ENCODE assay signal across 21 cellular contexts in the genomic region with DNA sequence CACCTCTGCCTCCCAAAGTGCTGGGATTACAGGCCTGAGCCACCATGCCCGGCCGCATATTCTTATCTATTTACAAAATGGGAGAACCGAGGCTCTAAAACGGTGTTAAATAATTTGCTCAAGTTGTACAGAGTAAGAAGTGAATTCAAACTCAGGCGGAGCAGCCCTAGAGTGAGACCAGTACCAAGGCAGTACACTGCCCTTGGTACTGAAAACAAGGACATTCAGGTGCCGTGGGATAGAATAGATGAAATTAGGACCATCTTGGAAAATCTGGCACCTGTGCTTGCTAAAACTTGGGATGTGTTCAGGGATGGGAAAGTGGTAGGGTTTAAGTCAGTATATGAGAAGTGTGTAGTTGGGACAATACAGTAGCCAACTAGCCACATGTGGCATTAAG.
"Had no signal": no experiment of that assay in that cellular context is flagged by ENCODE, and none has a peak within 500 bp of the region (broad histone marks: within the 10 kb centered on the region; RNA-seq: fewer than 3 reads in every experiment).

No MANE protein-coding gene starts in this region.

- DNase-seq: cortex of kidney; effector memory CD8-positive, alpha-beta T cell; kidney; left cardiac atrium; left lung; mesendoderm; midbrain; naive thymus-derived CD4-positive, alpha-beta T cell; stimulated activated CD4-positive, alpha-beta T cell treated with anti-CD3 and anti-CD28 coated beads, Interleukin-12 subunit alpha, Interleukin-12 subunit beta, amount 100 ng/mL, for 4 hours; stimulated activated CD4-positive, alpha-beta T cell treated with anti-CD3 and anti-CD28 coated beads, Interleukin-1b, Interleukin-23, amount 100 ng/mL, for 48 hours; stimulated activated CD4-positive, alpha-beta T cell treated with anti-CD3 and anti-CD28 coated beads, Interleukin-4, amount 100 ng/mL, for 1 hour; stimulated activated CD8-positive, alpha-beta memory T cell treated with anti-CD3 and anti-CD28 coated beads, Interleukin-4, amount 100 ng/mL, for 48 hours; stimulated activated naive CD4-positive, alpha-beta T cell; stimulated activated naive CD8-positive, alpha-beta T cell treated with anti-CD3 and anti-CD28 coated beads, Interleukin-15, amount 100 ng/mL, for 72 hours; trophoblast cell had no signal

- H3K27ac ChIP-seq: left lung, neural progenitor cell, parathyroid adenoma, suprapubic skin, vagina had no signal

- H3K27me3 ChIP-seq: left lung, neural progenitor cell, suprapubic skin, vagina had no signal

- H3K4me1 ChIP-seq: left lung, neural progenitor cell, parathyroid adenoma had no signal

- H3K36me3 ChIP-seq: left lung, neural progenitor cell, suprapubic skin, vagina had no signal

- H3K79me2 ChIP-seq: parathyroid adenoma had no signal

- H3K4me2 ChIP-seq: neural progenitor cell, smooth muscle cell had no signal

- ATAC-seq: effector memory CD8-positive, alpha-beta T cell; left cardiac atrium; left lung; naive thymus-derived CD4-positive, alpha-beta T cell; sciatic nerve; stimulated activated naive CD8-positive, alpha-beta T cell treated with anti-CD3 and anti-CD28 coated beads, Interleukin-15, amount 100 ng/mL, for 72 hours had no signal

- H3K4me3 ChIP-seq: left lung, neural progenitor cell, smooth muscle cell, suprapubic skin, vagina had no signal

- H3K9me3 ChIP-seq: left lung, suprapubic skin, vagina had no signal

- H2AFZ ChIP-seq: neural progenitor cell, parathyroid adenoma had no signal

- H3K9ac ChIP-seq: neural progenitor cell, parathyroid adenoma had no signal
